ENCODE assay signal across 9 cellular contexts in genomic region chr7:100444311-100445278, GRCh38. TPM values are rescaled to one million over a fixed set of nuclear protein-coding genes. Genes with fewer than 3 reads are reported as not detected.
DNase-seq lines count a peak whose midpoint lies in the region; ATAC-seq and TF ChIP-seq lines count a peak whose summit lies in the region.
"Had no signal": no experiment of that assay in that cellular context is flagged by ENCODE, and none has a peak within 500 bp of the region (broad histone marks: within the 10 kb centered on the region; RNA-seq: fewer than 3 reads in every experiment).

No MANE protein-coding gene starts in this region.

- no peak for DNase-seq in GM23338 (ENCODE audit: low spot score)
- no peak for DNase-seq in T-cell
- DNase-seq in stimulated activated CD4-positive, alpha-beta T cell treated with anti-CD3 and anti-CD28 coated beads, Interleukin-4, amount 100 ng/mL, for 1 hour = no peak
- no peak for DNase-seq in NCI-H1048 (lab: John Stamatoyannopoulos, UW)

- no peaks in the 10 kb centered on the region for H3K9me3 ChIP-seq in gastroesophageal sphincter

- 26 to 62% methylated on average over 4 to 6 of the region's 14 CpGs for WGBS in gastroesophageal sphincter (ENCODE audit: low coverage in 1 of 2), 2 donors

- H3K27ac ChIP-seq in GM23338 (ENCODE audit: low read depth) = no peak overlapping the region
- H3K27ac ChIP-seq in gastroesophageal sphincter = peak overlapping the region in 3 of 4 donors; percentile 61 to 73 (median 62)
- peak overlapping the region in 11 of 21 experiments; percentile 5 to 62 (median 44) for H3K27ac ChIP-seq in skin epidermis
- H3K27ac ChIP-seq: KMS-11 had no signal

- H3K4me2 ChIP-seq in GM23338 = no peak overlapping the region
- H3K4me2 ChIP-seq: KMS-11 had no signal

- CTCF ChIA-PET in T-cell (lab: Charles Lee) = no interaction called here

- no peak for TF ChIP-seq POLR2A in gastroesophageal sphincter (IDR thresholded peaks at IDR 0.05)

- no peak overlapping the region for H3K4me3 Mint-ChIP-seq in GM23338
- H3K4me3 Mint-ChIP-seq in T-cell = no peak overlapping the region

- H3K9me3 Mint-ChIP-seq in GM23338 (no peaks in the 10 kb centered on the region), T-cell (no peaks in the 10 kb centered on the region)

- H3K4me3 ChIP-seq in GM23338 = no peak overlapping the region
- no peak overlapping the region for H3K4me3 ChIP-seq in gastroesophageal sphincter
- no peak overlapping the region for H3K4me3 ChIP-seq in skin epidermis

- H3K36me3 Mint-ChIP-seq in GM23338 (ENCODE audit: low read depth) = no peaks in the 10 kb centered on the region
- H3K36me3 Mint-ChIP-seq in T-cell = no peaks in the 10 kb centered on the region

- no peaks in the 10 kb centered on the region for H4K20me1 ChIP-seq in GM23338 (replicated peaks; ENCODE audit: insufficient read depth)

- peak; percentile 30 for ATAC-seq in GM23338
- ATAC-seq in T-cell (replicated peaks in 1 of 4) = peak; percentile 15 to 49 (median 44)
- peak; percentile 79 for ATAC-seq in gastroesophageal sphincter
- ATAC-seq in HG02973 (IDR thresholded peaks at IDR 0.05; ENCODE audit: unreplicated experiment) = no peak
- ATAC-seq in HG03378 (IDR thresholded peaks at IDR 0.05; ENCODE audit: unreplicated experiment) = no peak

- no peak for TF ChIP-seq EP300 in gastroesophageal sphincter (IDR thresholded peaks at IDR 0.05)

- H3K4me1 Mint-ChIP-seq in GM23338 = peaks cover 12% of the 10 kb centered on the region
- peaks cover 7 to 18% (median 7%) of the 10 kb centered on the region in 3 donors for H3K4me1 Mint-ChIP-seq in T-cell

- H3K4me1 ChIP-seq in GM23338 (ENCODE audit: insufficient read depth) = no peaks in the 10 kb centered on the region; the same call in 1 of the 2 replicates
- H3K4me1 ChIP-seq in gastroesophageal sphincter = peaks cover 0 to 16% (median 4%) of the 10 kb centered on the region in 3 donors

- no peaks in the 10 kb centered on the region for H3K79me2 ChIP-seq in GM23338 (replicated peaks; ENCODE audit: insufficient read depth)

- H3K27me3 ChIP-seq in GM23338 (ENCODE audit: insufficient read depth) (no peaks in the 10 kb centered on the region), gastroesophageal sphincter (no peaks in the 10 kb centered on the region)

- H3K9me2 ChIP-seq in GM23338 (ENCODE audit: insufficient read depth) = no peaks in the 10 kb centered on the region

- H3K27me3 Mint-ChIP-seq in GM23338 (ENCODE audit: insufficient read depth, low read depth, poor library complexity) (peaks cover 13% of the 10 kb centered on the region), T-cell (no peaks in the 10 kb centered on the region)

- H3K36me3 ChIP-seq in GM23338 (ENCODE audit: insufficient read depth) (no peaks in the 10 kb centered on the region), gastroesophageal sphincter (no peaks in the 10 kb centered on the region)

- H3F3A ChIP-seq in GM23338 (replicated peaks; ENCODE audit: low read depth) = no peaks in the 10 kb centered on the region

- TF ChIP-seq CTCF in GM23338 (conservative IDR thresholded peaks at IDR 0.05; ENCODE audit: low read depth in 2 of 2) (no peak), gastroesophageal sphincter (IDR thresholded peaks at IDR 0.05) (no peak)

- peak overlapping the region; percentile 84; the same call in 1 of the 2 replicates for H2AFZ ChIP-seq in GM23338

- POLR2A ChIA-PET in T-cell (lab: Charles Lee) = interaction anchor here in 1 of 2 donors (0.6 kb wide), 1 partner anchor 261 kb away, joined by 3 read pairs; no protein-coding TSS in a partner anchor

- H3K27ac Mint-ChIP-seq in GM23338 = peak overlapping the region; percentile 87
- H3K27ac Mint-ChIP-seq in T-cell = peak overlapping the region; percentile 64 to 65

TF ChIP-seq in GM23338, 12 proteins besides CTCF, POLR2A, EP300 and RAD21 (continues in another document):
- TF ChIP-seq EZH2phosphoT487 (IDR thresholded peaks at IDR 0.05; ENCODE audit: unreplicated experiment) = no peak
- TF ChIP-seq, protein P1, sequence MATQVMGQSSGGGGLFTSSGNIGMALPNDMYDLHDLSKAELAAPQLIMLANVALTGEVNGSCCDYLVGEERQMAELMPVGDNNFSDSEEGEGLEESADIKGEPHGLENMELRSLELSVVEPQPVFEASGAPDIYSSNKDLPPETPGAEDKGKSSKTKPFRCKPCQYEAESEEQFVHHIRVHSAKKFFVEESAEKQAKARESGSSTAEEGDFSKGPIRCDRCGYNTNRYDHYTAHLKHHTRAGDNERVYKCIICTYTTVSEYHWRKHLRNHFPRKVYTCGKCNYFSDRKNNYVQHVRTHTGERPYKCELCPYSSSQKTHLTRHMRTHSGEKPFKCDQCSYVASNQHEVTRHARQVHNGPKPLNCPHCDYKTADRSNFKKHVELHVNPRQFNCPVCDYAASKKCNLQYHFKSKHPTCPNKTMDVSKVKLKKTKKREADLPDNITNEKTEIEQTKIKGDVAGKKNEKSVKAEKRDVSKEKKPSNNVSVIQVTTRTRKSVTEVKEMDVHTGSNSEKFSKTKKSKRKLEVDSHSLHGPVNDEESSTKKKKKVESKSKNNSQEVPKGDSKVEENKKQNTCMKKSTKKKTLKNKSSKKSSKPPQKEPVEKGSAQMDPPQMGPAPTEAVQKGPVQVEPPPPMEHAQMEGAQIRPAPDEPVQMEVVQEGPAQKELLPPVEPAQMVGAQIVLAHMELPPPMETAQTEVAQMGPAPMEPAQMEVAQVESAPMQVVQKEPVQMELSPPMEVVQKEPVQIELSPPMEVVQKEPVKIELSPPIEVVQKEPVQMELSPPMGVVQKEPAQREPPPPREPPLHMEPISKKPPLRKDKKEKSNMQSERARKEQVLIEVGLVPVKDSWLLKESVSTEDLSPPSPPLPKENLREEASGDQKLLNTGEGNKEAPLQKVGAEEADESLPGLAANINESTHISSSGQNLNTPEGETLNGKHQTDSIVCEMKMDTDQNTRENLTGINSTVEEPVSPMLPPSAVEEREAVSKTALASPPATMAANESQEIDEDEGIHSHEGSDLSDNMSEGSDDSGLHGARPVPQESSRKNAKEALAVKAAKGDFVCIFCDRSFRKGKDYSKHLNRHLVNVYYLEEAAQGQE (IDR thresholded peaks at IDR 0.05; ENCODE audit: unreplicated experiment) = no peak

RNA-seq across cellular contexts. Expression of gene PPP1R35, which starts 8.3 kb away (rescaled TPM):
- total RNA-seq in GM23338 (2014; rRNA removed; shearing (Covaris generic)) = 47.8 and 58.9 TPM in 2 replicates
- 89.3 and 106 TPM in 2 replicates for polyA plus RNA-seq in GM23338 (2016; fragmentation: Nextera tagmentation; extraction: Ambion mirVana)
- 100 to 1,000 TPM in 2 of 5 donors, 10 to 100 TPM in 3; 32.8 to 117 (median 98.6) TPM for total RNA-seq in T-cell
- 10 to 100 TPM; 19.9 to 26.3 (median 20.7) TPM for total RNA-seq in gastroesophageal sphincter

RNA-seq across cellular contexts. Expression of gene MEPCE, which starts 15.0 kb away (rescaled TPM):
- 21.7 and 32.6 TPM in 2 replicates for total RNA-seq in GM23338 (2014; rRNA removed; shearing (Covaris generic))
- 10.0 and 11.4 TPM in 2 replicates for polyA plus RNA-seq in GM23338 (2016; fragmentation: Nextera tagmentation; extraction: Ambion mirVana)
- total RNA-seq in T-cell = 10 to 100 TPM; 50.6 to 63.2 (median 60.3) TPM
- total RNA-seq in gastroesophageal sphincter = 10 to 100 TPM; 27.9 to 34.2 (median 30.8) TPM

RNA-seq across cellular contexts. Expression of gene ZCWPW1, which starts 16.1 kb away (rescaled TPM):
- 0.59 and 1.0 TPM in 2 replicates for total RNA-seq in GM23338 (2014; rRNA removed; shearing (Covaris generic))
- polyA plus RNA-seq in GM23338 (2016; fragmentation: Nextera tagmentation; extraction: Ambion mirVana) = 2.7 and 4.3 TPM in 2 replicates
- total RNA-seq in T-cell (10 to 100 TPM in 3 of 5 donors, 1 to 10 TPM in 2; 6.9 to 13.9 (median 12.0) TPM), gastroesophageal sphincter (1 to 10 TPM; 4.9 to 8.2 (median 5.8) TPM)

RNA-seq across cellular contexts. Expression of gene SPACDR, which starts 19.5 kb away (rescaled TPM):
- 0.52 TPM in 1 of 2 replicates, not detected in the other for total RNA-seq in GM23338 (2014; rRNA removed; shearing (Covaris generic))
- 0.42 TPM in 1 of 2 replicates, not detected in the other for polyA plus RNA-seq in GM23338 (2016; fragmentation: Nextera tagmentation; extraction: Ambion mirVana)
- total RNA-seq in T-cell = 1 to 10 TPM; 1.3 to 4.0 (median 3.3) TPM
- under 1 TPM in 1 of 4 donors, not detected in 3; 0.67 TPM for total RNA-seq in gastroesophageal sphincter

RNA-seq across cellular contexts. Expression of gene TSC22D4, which starts 34.4 kb away (rescaled TPM):
- 22.6 and 24.9 TPM in 2 replicates for total RNA-seq in GM23338 (2014; rRNA removed; shearing (Covaris generic))
- polyA plus RNA-seq in GM23338 (2016; fragmentation: Nextera tagmentation; extraction: Ambion mirVana) = 14.6 and 16.4 TPM in 2 replicates
- 100 to 1,000 TPM in 4 of 5 donors, 10 to 100 TPM in 1; 85.2 to 160 (median 148) TPM for total RNA-seq in T-cell
- total RNA-seq in gastroesophageal sphincter = 10 to 100 TPM; 20.2 to 38.1 (median 26.1) TPM

Comparison
In these comparisons a context has a peak if more than half of its experiments do, and no peak if none do; other contexts are left out.
1. ATAC-seq: peak in GM23338 (single experiment), T-cell (4 of 4) and gastroesophageal sphincter (single experiment); none in HG02973 (single experiment) and HG03378 (single experiment).